ENCODE assay signal across 7 cellular contexts in the genomic region with DNA sequence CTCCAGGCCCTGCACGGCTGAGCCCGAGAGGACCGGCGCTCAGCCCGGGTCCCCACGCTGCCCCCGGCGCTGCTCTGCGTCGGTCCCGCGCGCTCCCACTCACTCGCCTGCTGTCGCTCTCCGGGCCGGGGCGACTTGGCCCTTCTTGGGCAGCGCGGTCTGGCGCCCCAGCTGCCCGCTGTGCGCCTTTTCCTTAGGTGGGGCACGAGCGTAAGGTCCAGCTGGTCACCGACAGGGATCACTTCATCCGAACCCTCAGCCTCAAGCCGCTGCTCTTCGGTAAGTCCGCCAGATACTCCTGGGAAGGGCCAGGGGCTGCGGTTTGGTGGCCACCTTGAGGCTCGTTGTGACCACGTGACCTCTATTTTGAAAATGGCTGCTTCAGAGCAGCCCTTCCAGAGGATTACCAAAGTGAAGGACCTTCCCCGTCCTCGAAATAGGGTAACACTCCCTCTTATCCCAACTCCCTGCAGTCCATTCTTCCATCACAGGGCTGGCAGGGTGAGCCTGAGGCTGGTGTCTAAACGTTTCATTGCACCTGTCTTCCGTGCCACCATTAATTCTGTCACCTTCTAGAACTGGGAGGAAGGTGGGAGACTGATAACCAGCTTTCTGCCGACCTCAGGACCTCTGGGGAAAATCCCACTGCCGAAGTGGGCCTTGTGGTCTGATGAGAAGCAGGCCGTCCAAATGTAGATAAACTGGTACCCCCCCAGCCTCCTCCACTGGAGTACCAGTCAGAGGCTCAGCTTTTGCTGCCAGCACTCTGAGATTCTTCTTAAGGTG. TPM values are rescaled to one million over a fixed set of nuclear protein-coding genes. Genes with fewer than 3 reads are reported as not detected.
DNase-seq lines count a peak whose midpoint lies in the region; ATAC-seq and TF ChIP-seq lines count a peak whose summit lies in the region.

No MANE protein-coding gene starts in this region.

- peaks cover 18% of the 10 kb centered on the region for H3K4me1 ChIP-seq in PC-9 (replicated peaks; ENCODE audit: insufficient read depth)

- H3K36me3 Mint-ChIP-seq in memory B cell, result peaks cover 6% of the 10 kb centered on the region

- CTCF ChIA-PET in PC-9 (lab: Charles Lee), result no interaction called here

- H3K27ac ChIP-seq in PC-9 (no peak overlapping the region), cingulate gyrus (ENCODE audit: low read depth, low read length) (peak overlapping the region; percentile 97), temporal lobe (ENCODE audit: low read depth, low read length) (peak overlapping the region; percentile 98)

- POLR2A ChIA-PET in PC-9 (lab: Charles Lee; ENCODE audit: unreplicated experiment), result interaction anchor here (0.6 to 0.7 kb wide), 3 partner anchors 39 to 411 kb away, joined by 3 to 9 read pairs (median 5); partner anchors contain the start of gene ARIH2

- peak overlapping the region; percentile 91 for H2AFZ ChIP-seq in PC-9

- H3K9me3 ChIP-seq in PC-9 (ENCODE audit: insufficient read depth, low read depth), result no peaks in the 10 kb centered on the region

- no peaks in the 10 kb centered on the region for H4K20me1 ChIP-seq in PC-9 (ENCODE audit: insufficient read depth)

- ATAC-seq in GM21619 (IDR thresholded peaks at IDR 0.05; ENCODE audit: unreplicated experiment) (peak; percentile 14), memory B cell (ENCODE audit: low read depth) (peak; percentile 20), HG03460 (IDR thresholded peaks at IDR 0.05; ENCODE audit: unreplicated experiment) (no peak)

- H3F3A ChIP-seq in PC-9 (ENCODE audit: insufficient read depth, low read depth), result peaks cover 29% of the 10 kb centered on the region; the same call in 1 of the 2 replicates

- peak overlapping the region; percentile 89 for H3K27ac Mint-ChIP-seq in memory B cell

- H3K4me2 ChIP-seq in PC-9, result peak overlapping the region; percentile 88

- H3K79me2 ChIP-seq in PC-9 (ENCODE audit: low read depth), result peaks cover 38% of the 10 kb centered on the region

- DNase-seq in ELF-1 (ENCODE audit: low read depth, low spot score) (peak; percentile 47), PC-9 (peak in 1 of 2 experiments; percentile 18), memory B cell (ENCODE audit: low spot score in 2 of 2) (no peak)

- peaks cover 27% of the 10 kb centered on the region for H3K4me1 Mint-ChIP-seq in memory B cell

- TSS peak; percentile 40 for BruUV-seq in PC-9 (replicated peaks; lab: Mats Ljungman, UMichigan)

- H3K9me2 ChIP-seq in PC-9 (ENCODE audit: insufficient read depth), result no peaks in the 10 kb centered on the region

- H3K4me3 Mint-ChIP-seq in memory B cell, result peak overlapping the region; percentile 94

- H3K27me3 Mint-ChIP-seq in memory B cell, result no peaks in the 10 kb centered on the region

- intact Hi-C loops in PC-9 (cut with micrococcal nuclease; ENCODE audit: unreplicated experiment), result no loop called here

- no peaks in the 10 kb centered on the region for H3K36me3 ChIP-seq in PC-9 (ENCODE audit: low read depth)

- no peaks in the 10 kb centered on the region for H3K27me3 ChIP-seq in PC-9 (ENCODE audit: insufficient read depth, low read depth)

- peak overlapping the region; percentile 78 for H3K4me3 ChIP-seq in PC-9

- H3K9me3 Mint-ChIP-seq in memory B cell, result no peaks in the 10 kb centered on the region

- TF ChIP-seq CTCF in PC-9 (conservative IDR thresholded peaks at IDR 0.05), result no peak

RNA-seq across cellular contexts. Expression of gene P4HTM, which starts 0.8 kb away (rescaled TPM):
- total RNA-seq in PC-9 (2021), result 49.1 and 57.1 TPM in 2 replicates
- total RNA-seq in temporal lobe, result 47.5 TPM

RNA-seq across cellular contexts. Expression of gene WDR6, which starts 16.4 kb away (rescaled TPM):
- total RNA-seq in PC-9 (2021) (157 and 159 TPM in 2 replicates), temporal lobe (87.8 TPM)

RNA-seq across cellular contexts. Expression of gene DALRD3, which starts 27.6 kb away (rescaled TPM):
- total RNA-seq in PC-9 (2021) (27.7 and 35.9 TPM in 2 replicates), temporal lobe (38.1 TPM)

RNA-seq across cellular contexts. Expression of gene NDUFAF3, which starts 31.1 kb away (rescaled TPM):
- 32.9 and 38.8 TPM in 2 replicates for total RNA-seq in PC-9 (2021)
- total RNA-seq in temporal lobe, result 24.1 TPM

RNA-seq across cellular contexts. Expression of gene IMPDH2, which starts 38.4 kb away (rescaled TPM):
- total RNA-seq in PC-9 (2021), result 190 and 222 TPM in 2 replicates
- total RNA-seq in temporal lobe, result 98.1 TPM
